In genomic region chr3:122021811-122022401, GRCh38 we compare ENCODE assay signal across 9 cellular contexts. TPM values are rescaled to one million over a fixed set of nuclear protein-coding genes. Genes with fewer than 3 reads are reported as not detected.
A peak's percentile ranks its signal among the peaks of the same experiment; 100 is the strongest.
DNase-seq lines count a peak whose midpoint lies in the region; ATAC-seq and TF ChIP-seq lines count a peak whose summit lies in the region.
"Had no signal": no experiment of that assay in that cellular context is flagged by ENCODE, and none has a peak within 500 bp of the region (broad histone marks: within the 10 kb centered on the region; RNA-seq: fewer than 3 reads in every experiment).

TSS of gene ILDR1 (minus strand) at chr3:122022247. CDS start at chr3:122022077, 170 bp downstream.

- H3K4me3 ChIP-seq in heart right ventricle (peak within 1 kb of the TSS in 8 of 10 donors; percentile 17 to 43 (median 28)), HUES64 (ENCODE audit: low read length) (peak within 1 kb of the TSS; percentile 88), lower leg skin (ENCODE audit: low read depth, poor library complexity, severe bottlenecking) (peak within 1 kb of the TSS; percentile 5)

- no peak for DNase-seq in heart right ventricle
- DNase-seq in cardiac septum (ENCODE audit: low spot score), result no peak
- DNase-seq in activated T-cell treated with anti-CD3 and anti-CD28 coated beads, Interleukin-2, amount 50 U/mL, for 4 hours, result no peak
- DNase-seq in lower leg skin (ENCODE audit: low spot score in 2 of 2), result no peak
- DNase-seq in NCI-H1694 treated with DMSO at 0.1 percent for 48 hours (lab: John Stamatoyannopoulos, UW), result no peak
- DNase-seq in globus pallidus (ENCODE audit: low spot score), result no peak
- no peak for DNase-seq in ecto neural progenitor cell (ENCODE audit: low spot score)

- no peak for TF ChIP-seq CTCF in heart right ventricle (IDR thresholded peaks at IDR 0.05)
- no peak for TF ChIP-seq CTCF in lower leg skin (IDR thresholded peaks at IDR 0.05)

- TF ChIP-seq POLR2A in lower leg skin (IDR thresholded peaks at IDR 0.05), result no peak

- H3K4me1 ChIP-seq in heart right ventricle, result peaks cover 0 to 9% (median 0%) of the 10 kb centered on the region in 9 donors
- 0 out of 2 replicates have a peak, but pooled peaks cover 7% of the 10 kb centered on the region for H3K4me1 ChIP-seq in HUES64 (ENCODE audit: insufficient read depth, low read length)

- H3K36me3 Mint-ChIP-seq in activated T-cell treated with anti-CD3 and anti-CD28 coated beads, Interleukin-2, amount 50 U/mL, for 4 hours (ENCODE audit: insufficient read depth), result no peaks in the 10 kb centered on the region
- H3K36me3 Mint-ChIP-seq: activated naive CD4-positive, alpha-beta T cell treated with anti-CD3 and anti-CD28 coated beads, Interleukin-2, amount 50 U/mL, for 24 hours had no signal

- H3K9me3 ChIP-seq in heart right ventricle (no peaks in the 10 kb centered on the region), HUES64 (ENCODE audit: insufficient read depth, low read depth, low read length) (no peaks in the 10 kb centered on the region)

- peaks cover 3% of the 10 kb centered on the region for H3K4me1 Mint-ChIP-seq in activated T-cell treated with anti-CD3 and anti-CD28 coated beads, Interleukin-2, amount 50 U/mL, for 4 hours (ENCODE audit: low read depth)

- ATAC-seq in heart right ventricle, result no peak
- peak in 1 of 2 donors; percentile 51 for ATAC-seq in activated T-cell treated with anti-CD3 and anti-CD28 coated beads, Interleukin-2, amount 50 U/mL, for 4 hours

- WGBS in heart right ventricle, 2 donors, result 11 to 18% methylated on average over 42 to 43 of the region's 43 CpGs
- WGBS in HUES64, result 15% methylated on average over 43 of the region's 43 CpGs
- 4 to 7% methylated on average over 32 to 37 of the region's 43 CpGs for WGBS in lower leg skin, 2 donors

- intact Hi-C loops in heart right ventricle (cut with DNase I), result no loop called here
- intact Hi-C loops in cardiac septum (cut with DNase I), result no loop called here
- intact Hi-C loops in lower leg skin (cut with DNase I; ENCODE audit: low total_unique reads), result loop anchor here (1.0 kb wide), 1 partner anchor 38 kb away; no protein-coding TSS in a partner anchor

- H3K4me3 Mint-ChIP-seq in activated T-cell treated with anti-CD3 and anti-CD28 coated beads, Interleukin-2, amount 50 U/mL, for 4 hours, result peak within 1 kb of the TSS; percentile 25
- H3K4me3 Mint-ChIP-seq: activated naive CD4-positive, alpha-beta T cell treated with anti-CD3 and anti-CD28 coated beads, Interleukin-2, amount 50 U/mL, for 24 hours had no signal

- no peaks in the 10 kb centered on the region for H3K36me3 ChIP-seq in heart right ventricle
- no peaks in the 10 kb centered on the region for H3K36me3 ChIP-seq in HUES64 (ENCODE audit: insufficient read depth, low read length)

- H3K27me3 Mint-ChIP-seq in activated T-cell treated with anti-CD3 and anti-CD28 coated beads, Interleukin-2, amount 50 U/mL, for 4 hours (ENCODE audit: low read depth), result peaks cover 31% of the 10 kb centered on the region

- peak within 1 kb of the TSS; percentile 81 for H3K9ac ChIP-seq in HUES64 (ENCODE audit: low read depth, low read length)

- no peaks in the 10 kb centered on the region for H3K9me3 Mint-ChIP-seq in activated T-cell treated with anti-CD3 and anti-CD28 coated beads, Interleukin-2, amount 50 U/mL, for 4 hours
- H3K9me3 Mint-ChIP-seq: activated naive CD4-positive, alpha-beta T cell treated with anti-CD3 and anti-CD28 coated beads, Interleukin-2, amount 50 U/mL, for 24 hours had no signal

- H3K27me3 ChIP-seq in heart right ventricle (peaks cover 8 to 37% (median 20%) of the 10 kb centered on the region in 7 donors), HUES64 (ENCODE audit: insufficient read depth, low read length) (peaks cover 10% of the 10 kb centered on the region)

- H3K27ac ChIP-seq in heart right ventricle, result no peak within 1 kb of the TSS
- no peak within 1 kb of the TSS for H3K27ac ChIP-seq in HUES64 (ENCODE audit: low read depth, low read length)

RNA-seq across cellular contexts. Expression of gene ILDR1, which starts in this region (rescaled TPM):
- total RNA-seq in heart right ventricle (under 1 TPM in 4 of 10 donors, not detected in 6; 0.13 to 0.25 (median 0.19) TPM), cardiac septum (not detected), lower leg skin (1 to 10 TPM; 1.8 to 4.0 (median 2.4) TPM)
- polyA plus RNA-seq in heart right ventricle, result not detected
- 0.30 TPM for polyA plus RNA-seq in HUES64 (2013, experiment 1 of 2)
- polyA plus RNA-seq in HUES64 (2013, experiment 2 of 2), result 0.44 TPM
- total RNA-seq in activated T-cell treated with anti-CD3 and anti-CD28 coated beads, Interleukin-2, amount 50 U/mL, for 4 hours, result under 1 TPM in 1 of 3 donors, not detected in 2; 0.18 TPM

Comparison
In these comparisons a context has a peak if more than half of its experiments do, and no peak if none do; other contexts are left out.
1. H3K4me3 ChIP-seq: peak in every context shown above with its lines; median percentile 88 in HUES64; 28 in heart right ventricle; 5 in lower leg skin.